ENCODE assay signal across 21 cellular contexts in the genomic region with DNA sequence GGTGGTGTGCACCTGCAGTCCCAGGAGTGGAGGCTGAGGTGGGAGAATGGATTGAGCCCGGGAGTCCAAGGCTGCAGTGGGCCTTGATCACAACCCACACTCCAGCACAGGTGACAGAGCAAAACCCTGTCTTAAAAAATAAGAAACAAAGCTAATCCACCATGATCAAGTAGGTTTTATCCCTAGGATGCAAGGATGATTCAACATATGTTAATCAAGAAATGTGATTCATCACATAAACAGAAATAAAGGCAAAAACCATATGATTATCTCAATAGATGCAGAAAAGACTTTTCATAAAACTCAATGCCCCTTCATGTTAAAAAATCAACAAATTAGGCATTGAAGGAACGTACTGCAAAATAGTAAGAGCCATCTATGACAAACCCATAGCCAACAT. TPM values are rescaled to one million over a fixed set of nuclear protein-coding genes. Genes with fewer than 3 reads are reported as not detected.
A peak's percentile ranks its signal among the peaks of the same experiment; 100 is the strongest.
DNase-seq lines count a peak whose midpoint lies in the region; ATAC-seq, FAIRE-seq and TF ChIP-seq lines count a peak whose summit lies in the region.
"Had no signal": no experiment of that assay in that cellular context is flagged by ENCODE, and none has a peak within 500 bp of the region (broad histone marks: within the 10 kb centered on the region; RNA-seq: fewer than 3 reads in every experiment).

No MANE protein-coding gene starts in this region.

- no peaks in the 10 kb centered on the region for H3K9me3 ChIP-seq in skeletal muscle satellite cell (replicated peaks; ENCODE audit: low read length)
- H3K9me3 ChIP-seq: Caco-2 had no signal

- ATAC-seq in HG02571 (IDR thresholded peaks at IDR 0.05; ENCODE audit: unreplicated experiment), result no peak
- ATAC-seq: GM12878, HepG2 had no signal

- no peaks in the 10 kb centered on the region for H3K36me3 Mint-ChIP-seq in activated naive CD4-positive, alpha-beta T cell treated with anti-CD3 and anti-CD28 coated beads for 36 hours (ENCODE audit: low read depth)

- no peak for FAIRE-seq in bronchial epithelial cell (lab: Jason Lieb, UNC)
- FAIRE-seq: A204.1, GM12878, GM19239, HepG2 had no signal

- no peaks in the 10 kb centered on the region for H3K27me3 ChIP-seq in bronchial epithelial cell (ENCODE audit: control insufficient read depth, insufficient read depth, low read length)
- H3K27me3 ChIP-seq in skeletal muscle satellite cell (ENCODE audit: control insufficient read depth, insufficient read depth, low read length), result no peaks in the 10 kb centered on the region

- TF ChIP-seq CTCF in bronchial epithelial cell (IDR thresholded peaks at IDR 0.05; ENCODE audit: insufficient read depth, low read length, severe bottlenecking), result no peak

- DNase-seq in EL, result peak; percentile 22
- DNase-seq in HCEC 1CT, result peak; percentile 56
- peak; percentile 37 for DNase-seq in bronchial epithelial cell (ENCODE audit: low read depth)
- DNase-seq in NCI-H69 (lab: John Stamatoyannopoulos, UW), result no peak
- no peak for DNase-seq in activated naive CD4-positive, alpha-beta T cell treated with anti-CD3 and anti-CD28 coated beads for 36 hours
- DNase-seq: AML-193; Caco-2; CD4-positive, alpha-beta T cell; DMS153; DMS79; GOT3; H9; Kasumi-1; KG1 had no signal

- H3K4me3 ChIP-seq in bronchial epithelial cell (ENCODE audit: low read depth, low read length), result no peak overlapping the region
- H3K4me3 ChIP-seq in skeletal muscle satellite cell (ENCODE audit: low read length), result no peak overlapping the region
- H3K4me3 ChIP-seq: GM12878 had no signal

- H3K4me3 Mint-ChIP-seq in activated naive CD4-positive, alpha-beta T cell treated with anti-CD3 and anti-CD28 coated beads for 36 hours, result no peak overlapping the region
- H3K4me3 Mint-ChIP-seq: CD4-positive, alpha-beta T cell; H9 had no signal

- intact Hi-C loops in activated naive CD4-positive, alpha-beta T cell treated with anti-CD3 and anti-CD28 coated beads for 36 hours (cut with micrococcal nuclease), result no loop called here

- no peaks in the 10 kb centered on the region for H3K27me3 Mint-ChIP-seq in activated naive CD4-positive, alpha-beta T cell treated with anti-CD3 and anti-CD28 coated beads for 36 hours (ENCODE audit: low read depth)
- H3K27me3 Mint-ChIP-seq: CD4-positive, alpha-beta T cell had no signal

- CTCF ChIA-PET in activated naive CD4-positive, alpha-beta T cell treated with anti-CD3 and anti-CD28 coated beads for 36 hours (lab: Charles Lee), result no interaction called here

- peaks cover 23% of the 10 kb centered on the region for H3K4me1 ChIP-seq in skeletal muscle satellite cell (ENCODE audit: control insufficient read depth, insufficient read depth, low read length)
- H3K4me1 ChIP-seq: Caco-2 had no signal

- H3K4me1 Mint-ChIP-seq in activated naive CD4-positive, alpha-beta T cell treated with anti-CD3 and anti-CD28 coated beads for 36 hours (ENCODE audit: low read depth), result no peaks in the 10 kb centered on the region

- H3K36me3 ChIP-seq in bronchial epithelial cell (ENCODE audit: control insufficient read depth, insufficient read depth, low read length) (no peaks in the 10 kb centered on the region), skeletal muscle satellite cell (ENCODE audit: insufficient read depth, low read length) (peaks cover 5% of the 10 kb centered on the region)

- H3K4me2 ChIP-seq in skeletal muscle satellite cell (ENCODE audit: low read length), result peak overlapping the region; percentile 18

- no peaks in the 10 kb centered on the region for H3K9me3 Mint-ChIP-seq in activated naive CD4-positive, alpha-beta T cell treated with anti-CD3 and anti-CD28 coated beads for 36 hours
- H3K9me3 Mint-ChIP-seq: CD4-positive, alpha-beta T cell; H9 had no signal

- no peak overlapping the region for H3K27ac Mint-ChIP-seq in activated naive CD4-positive, alpha-beta T cell treated with anti-CD3 and anti-CD28 coated beads for 36 hours
- H3K27ac Mint-ChIP-seq: CD4-positive, alpha-beta T cell; H9 had no signal

- H3K9ac ChIP-seq in skeletal muscle satellite cell (ENCODE audit: low read depth, low read length), result no peak overlapping the region

RNA-seq across cellular contexts. Expression of a gene that starts 58.1 kb away (rescaled TPM):
- 1.6 and 4.9 TPM in 2 replicates for total RNA-seq in bronchial epithelial cell
- total RNA-seq in skeletal muscle satellite cell (2012; rRNA removed), result 56.1 and 56.5 TPM in 2 replicates
- total RNA-seq in activated naive CD4-positive, alpha-beta T cell treated with anti-CD3 and anti-CD28 coated beads for 36 hours, result not detected
- total RNA-seq: CD4-positive, alpha-beta T cell; G401; HepG2 had no signal

Comparison
In these comparisons a context has a peak if more than half of its experiments do, and no peak if none do; other contexts are left out.
1. DNase-seq: peak in EL (single experiment), HCEC 1CT (single experiment) and bronchial epithelial cell (single experiment); none in NCI-H69 (single experiment) and activated naive CD4-positive, alpha-beta T cell treated with anti-CD3 and anti-CD28 coated beads for 36 hours (single experiment).